ENCODE assay signal across 11 cellular contexts in genomic region chr13:110942248-110942981, GRCh38. TPM values are rescaled to one million over a fixed set of nuclear protein-coding genes. Genes with fewer than 3 reads are reported as not detected.
DNase-seq lines count a peak whose midpoint lies in the region; ATAC-seq and TF ChIP-seq lines count a peak whose summit lies in the region.
"Had no signal": no experiment of that assay in that cellular context is flagged by ENCODE, and none has a peak within 500 bp of the region (broad histone marks: within the 10 kb centered on the region; RNA-seq: fewer than 3 reads in every experiment).

No MANE protein-coding gene starts in this region.

- H3K9me3 ChIP-seq in adrenal gland (replicated peaks in 1 of 3) (no peaks in the 10 kb centered on the region), A673 (ENCODE audit: low read depth, low read length, poor library complexity, severe bottlenecking) (no peaks in the 10 kb centered on the region)

- H3K27ac Mint-ChIP-seq in memory B cell = peak overlapping the region; percentile 73
- H3K27ac Mint-ChIP-seq: dendritic cell treated with granulocyte-macrophage colony-stimulating factor and Interleukin-4, amounts not matched to agents 40 ng/mL and 50 ng/mL, for 4 days had no signal

- H3K27me3 Mint-ChIP-seq in memory B cell = no peaks in the 10 kb centered on the region

- POLR2A ChIA-PET in HEK293T (lab: Yijun Ruan, JAX) (no interaction called here), GM10248 (lab: Yijun Ruan, JAX) (no interaction called here), A673 (lab: Charles Lee; ENCODE audit: low non-redundant PET) (no interaction called here)

- H3K9me3 Mint-ChIP-seq in memory B cell = no peaks in the 10 kb centered on the region

- H3K27ac ChIP-seq in adrenal gland (no peak overlapping the region), A673 (ENCODE audit: low read depth, low read length, poor library complexity, severe bottlenecking) (no peak overlapping the region)

- BruUV-seq in A673 (replicated peaks; lab: Mats Ljungman, UMichigan) = no TSS peak

- peak; percentile 83 for ATAC-seq in GM18508 (IDR thresholded peaks at IDR 0.05; ENCODE audit: insufficient read depth, unreplicated experiment)
- peak; percentile 68 for ATAC-seq in GM21619 (IDR thresholded peaks at IDR 0.05; ENCODE audit: unreplicated experiment)
- peak; percentile 87 for ATAC-seq in memory B cell (ENCODE audit: low read depth)
- ATAC-seq: left ventricle myocardium superior had no signal

- H3K4me3 Mint-ChIP-seq in memory B cell = no peak overlapping the region
- H3K4me3 Mint-ChIP-seq: dendritic cell treated with granulocyte-macrophage colony-stimulating factor and Interleukin-4, amounts not matched to agents 40 ng/mL and 50 ng/mL, for 4 days had no signal

- peaks cover 13% of the 10 kb centered on the region for H3K4me1 Mint-ChIP-seq in memory B cell

- DNase-seq in LHCN-M2 (ENCODE audit: low read depth) (peak; percentile 40), memory B cell (ENCODE audit: low spot score in 2 of 2) (peak in 1 of 2 donors; percentile 32), adrenal gland (no peak), HEK293T (ENCODE audit: extremely low spot score) (no peak), GM10248 (ENCODE audit: extremely low spot score) (no peak), A673 (ENCODE audit: low spot score) (no peak)
- DNase-seq: left ventricle myocardium superior, NCI-H1417 treated with DMSO at 0.1 percent for 48 hours had no signal

- TF ChIP-seq CTCF in adrenal gland (IDR thresholded peaks at IDR 0.05) = no peak
- no peak for TF ChIP-seq CTCF in GM10248 (IDR thresholded peaks at IDR 0.05; ENCODE audit: control extremely low read depth, extremely low read depth, low read depth, missing control alignments)
- no peak for TF ChIP-seq CTCF in A673 (conservative IDR thresholded peaks at IDR 0.05; ENCODE audit: low read depth, low read length)

- H3K4me3 ChIP-seq in adrenal gland = no peak overlapping the region
- no peak overlapping the region for H3K4me3 ChIP-seq in A673 (ENCODE audit: low read depth, low read length, poor library complexity, severe bottlenecking)

- CTCF ChIA-PET in HEK293T (lab: Yijun Ruan, JAX) = interaction anchor here (0.6 to 1.1 kb wide), 2 partner anchors 17 to 125 kb away, joined by 4 read pairs; no protein-coding TSS in a partner anchor
- CTCF ChIA-PET in GM10248 (lab: Yijun Ruan, JAX) = interaction anchor here (0.8 to 1.6 kb wide), 5 partner anchors 11 to 243 kb away, joined by 3 to 4 read pairs (median 3); no protein-coding TSS in a partner anchor
- CTCF ChIA-PET in A673 (lab: Charles Lee) = no interaction called here

- no peaks in the 10 kb centered on the region for H3K36me3 Mint-ChIP-seq in memory B cell

- intact Hi-C loops in adrenal gland (cut with DNase I) = loop anchor here in 1 of 2 donors (10.0 kb wide), 1 partner anchor 102 kb away; no protein-coding TSS in a partner anchor
- intact Hi-C loops in A673 (cut with micrococcal nuclease; ENCODE audit: unreplicated experiment) = no loop called here

- H3K36me3 ChIP-seq in adrenal gland (replicated peaks in 1 of 2) (no peaks in the 10 kb centered on the region), A673 (ENCODE audit: insufficient read depth, low read length, poor library complexity, severe bottlenecking) (no peaks in the 10 kb centered on the region)

- H3K4me1 ChIP-seq in adrenal gland (replicated peaks in 1 of 2) = no peaks in the 10 kb centered on the region
- no peaks in the 10 kb centered on the region for H3K4me1 ChIP-seq in A673 (ENCODE audit: insufficient read depth, low read length, poor library complexity, severe bottlenecking)

- H3K27me3 ChIP-seq in adrenal gland (no peaks in the 10 kb centered on the region), A673 (replicated peaks; ENCODE audit: insufficient read depth, low read depth, low read length, poor library complexity) (no peaks in the 10 kb centered on the region)

- no peak for TF ChIP-seq POLR2A in adrenal gland (IDR thresholded peaks at IDR 0.05)

- 76 to 85% (median 80%) methylated on average over 4 of the region's 4 CpGs for WGBS in adrenal gland, 4 donors

TF ChIP-seq in HEK293T, 16 proteins besides CTCF, POLR2A, EP300 and RAD21:
- TF ChIP-seq LEF1 (IDR thresholded peaks at IDR 0.05; ENCODE audit: borderline replicate concordance) = no peak
- no peak for TF ChIP-seq SUZ12 (IDR thresholded peaks at IDR 0.05)
- no peak for TF ChIP-seq TARDBP (IDR thresholded peaks at IDR 0.05)
- no peak for TF ChIP-seq ZNF384 (IDR thresholded peaks at IDR 0.05)
- no peak for TF ChIP-seq NFRKB (IDR thresholded peaks at IDR 0.05)
- no peak for TF ChIP-seq PKNOX1 (IDR thresholded peaks at IDR 0.05)
- no peak for TF ChIP-seq ARNT (IDR thresholded peaks at IDR 0.05)
- TF ChIP-seq FOXM1 (IDR thresholded peaks at IDR 0.05; ENCODE audit: borderline replicate concordance) = no peak
- no peak for TF ChIP-seq SP1 (IDR thresholded peaks at IDR 0.05)
- TF ChIP-seq BHLHE40 (IDR thresholded peaks at IDR 0.05; ENCODE audit: borderline replicate concordance) = no peak
- no peak for TF ChIP-seq HDGF (IDR thresholded peaks at IDR 0.05; ENCODE audit: borderline replicate concordance)
- no peak for TF ChIP-seq FOXK2 (IDR thresholded peaks at IDR 0.05)
- TF ChIP-seq L3MBTL2 (conservative IDR thresholded peaks at IDR 0.05) = no peak
- no peak for TF ChIP-seq FOXA1 (IDR thresholded peaks at IDR 0.05)

RNA-seq across cellular contexts. Expression of gene ANKRD10, which starts 27.5 kb away (rescaled TPM):
- total RNA-seq in LHCN-M2 (2014; rRNA removed) (186 and 510 TPM in 2 replicates), adrenal gland (100 to 1,000 TPM in 3 of 8 donors, 10 to 100 TPM in 5; 50.1 to 126 (median 91.6) TPM), A673 (2021) (91.1 and 96.2 TPM in 2 replicates)
- polyA plus RNA-seq in LHCN-M2 (2012) = 37.9 TPM
- polyA plus RNA-seq in adrenal gland = 100 to 1,000 TPM in 2 of 3 donors, 10 to 100 TPM in 1; 36.5 to 139 (median 116) TPM
